7 cellular contexts compared by ENCODE assay signal in genomic region chrX:3699841-3700381, GRCh38. TPM values are rescaled to one million over a fixed set of nuclear protein-coding genes. Genes with fewer than 3 reads are reported as not detected.
DNase-seq lines count a peak whose midpoint lies in the region; ATAC-seq and TF ChIP-seq lines count a peak whose summit lies in the region.

No MANE protein-coding gene starts in this region.

- POLR2A ChIA-PET in WTC11 (lab: Charles Lee): interaction anchor here (0.6 kb wide), 1 partner anchor 9 kb away, joined by 4 read pairs; no protein-coding TSS in a partner anchor

- H3K9me3 Mint-ChIP-seq in WTC11 (no peaks in the 10 kb centered on the region), memory B cell (no peaks in the 10 kb centered on the region)

- H3K36me3 Mint-ChIP-seq in WTC11 (no peaks in the 10 kb centered on the region), memory B cell (peaks cover 3% of the 10 kb centered on the region)

- peaks cover 68% of the 10 kb centered on the region for H3K4me1 Mint-ChIP-seq in WTC11
- peaks cover 32% of the 10 kb centered on the region for H3K4me1 Mint-ChIP-seq in memory B cell

- TF ChIP-seq CTCF in WTC11 (IDR thresholded peaks at IDR 0.05): no peak

- no peak for DNase-seq in WTC11 (ENCODE audit: low spot score)
- no peak for DNase-seq in memory B cell (ENCODE audit: low spot score in 2 of 2)
- no peak for DNase-seq in activated CD8-positive, alpha-beta memory T cell treated with anti-CD3 and anti-CD28 coated beads for 24 hours
- no peak for DNase-seq in ACHN

- H3K4me3 Mint-ChIP-seq in WTC11: no peak overlapping the region; the same call in 1 of the 2 replicates
- peak overlapping the region; percentile 84 for H3K4me3 Mint-ChIP-seq in memory B cell

- CTCF ChIA-PET in WTC11 (lab: Charles Lee): no interaction called here

- ATAC-seq in GM19035 (IDR thresholded peaks at IDR 0.05; ENCODE audit: unreplicated experiment) (peak; percentile 70), HG02943 (IDR thresholded peaks at IDR 0.05; ENCODE audit: low read depth, unreplicated experiment) (peak; percentile 57), WTC11 (no peak), memory B cell (ENCODE audit: low read depth) (peak; percentile 50), HG03571 (IDR thresholded peaks at IDR 0.05; ENCODE audit: unreplicated experiment) (no peak)

- in situ Hi-C loops in ACHN (cut with HindIII; ENCODE audit: low pct_ligation_motif_present, low pct_unique_long_range_greater_than_20kb, low sequenced_read_pairs): no loop called here

- H3K27me3 Mint-ChIP-seq in WTC11 (ENCODE audit: low read depth): no peaks in the 10 kb centered on the region
- no peaks in the 10 kb centered on the region for H3K27me3 Mint-ChIP-seq in memory B cell

- H3K27ac Mint-ChIP-seq in WTC11: peak overlapping the region; percentile 79
- H3K27ac Mint-ChIP-seq in memory B cell: peak overlapping the region; percentile 97

TF ChIP-seq in WTC11, 78 proteins besides CTCF, POLR2A, EP300 and RAD21:
- TF ChIP-seq HMGXB4 (CRISPR knock-in tag; IDR thresholded peaks at IDR 0.05) (no peak), NR3C1 (CRISPR knock-in tag; conservative IDR thresholded peaks at IDR 0.05; ENCODE audit: low read depth) (no peak), ELF4 (CRISPR knock-in tag; IDR thresholded peaks at IDR 0.05; ENCODE audit: low read depth) (no peak), ZNF219 (CRISPR knock-in tag; IDR thresholded peaks at IDR 0.05; ENCODE audit: borderline replicate concordance) (no peak), SMAD4 (CRISPR knock-in tag; IDR thresholded peaks at IDR 0.05) (no peak), ATF3 (CRISPR knock-in tag; conservative IDR thresholded peaks at IDR 0.05) (no peak), ERG (CRISPR knock-in tag; IDR thresholded peaks at IDR 0.05) (no peak), IRF1 (CRISPR knock-in tag; IDR thresholded peaks at IDR 0.05) (no peak), ZNF532 (CRISPR knock-in tag; IDR thresholded peaks at IDR 0.05; ENCODE audit: borderline replicate concordance) (no peak), PREB (CRISPR knock-in tag; IDR thresholded peaks at IDR 0.05; ENCODE audit: borderline replicate concordance) (no peak)
TF ChIP-seq in WTC11: peak in this region for 0.

RNA-seq across cellular contexts. Expression of gene PRKX, which starts 13.5 kb away (rescaled TPM):
- 53.8 to 66.6 TPM (median 61.2 TPM) in 3 replicates for total RNA-seq in WTC11 (2021)

Comparison
In these comparisons a context has a peak if more than half of its experiments do, and no peak if none do; other contexts are left out.
1. ATAC-seq: peak in GM19035 (single experiment), HG02943 (single experiment) and memory B cell (single experiment); none in WTC11 (single experiment) and HG03571 (single experiment).